Comparison of ENCODE assay signal across 9 cellular contexts in genomic region chr11:9060700-9061111, GRCh38. TPM values are rescaled to one million over a fixed set of nuclear protein-coding genes. Genes with fewer than 3 reads are reported as not detected.
A peak's percentile ranks its signal among the peaks of the same experiment; 100 is the strongest.
DNase-seq lines count a peak whose midpoint lies in the region; ATAC-seq and TF ChIP-seq lines count a peak whose summit lies in the region.
"Had no signal": no experiment of that assay in that cellular context is flagged by ENCODE, and none has a peak within 500 bp of the region (broad histone marks: within the 10 kb centered on the region; RNA-seq: fewer than 3 reads in every experiment).

No MANE protein-coding gene starts in this region.

- peak; percentile 37 for TF ChIP-seq CTCF in GM12874 (IDR thresholded peaks at IDR 0.05; ENCODE audit: insufficient read depth, low read depth, low read length)
- TF ChIP-seq CTCF in progenitor cell of endocrine pancreas (IDR thresholded peaks at IDR 0.05; ENCODE audit: unreplicated experiment): peak; percentile 23

- CTCF ChIA-PET in activated CD4-positive, alpha-beta memory T cell treated with anti-CD3 and anti-CD28 coated beads for 36 hours (lab: Charles Lee): interaction anchor here (0.7 to 3.4 kb wide), 4 partner anchors 26 to 101 kb away, joined by 3 to 11 read pairs (median 6); no protein-coding TSS in a partner anchor

- no peaks in the 10 kb centered on the region for H3K9me3 ChIP-seq in SJCRH30 (replicated peaks)

- H3K27me3 ChIP-seq in SJCRH30: no peaks in the 10 kb centered on the region

- H3K4me1 ChIP-seq in SJCRH30: 0 out of 2 replicates have a peak, but pooled peaks cover 5% of the 10 kb centered on the region

- no peaks in the 10 kb centered on the region for H3K36me3 ChIP-seq in SJCRH30

- H3K27me3 Mint-ChIP-seq in activated CD4-positive, alpha-beta memory T cell treated with anti-CD3 and anti-CD28 coated beads for 36 hours: peaks cover 35% of the 10 kb centered on the region
- H3K27me3 Mint-ChIP-seq in progenitor cell of endocrine pancreas: peaks cover 24% of the 10 kb centered on the region

- no peaks in the 10 kb centered on the region for H3K9me3 Mint-ChIP-seq in activated CD4-positive, alpha-beta memory T cell treated with anti-CD3 and anti-CD28 coated beads for 36 hours
- H3K9me3 Mint-ChIP-seq in progenitor cell of endocrine pancreas (ENCODE audit: low read depth): no peaks in the 10 kb centered on the region
- H3K9me3 Mint-ChIP-seq: natural killer cell had no signal

- no peak overlapping the region for H3K4me3 ChIP-seq in SJCRH30

- no peak overlapping the region for H3K4me3 Mint-ChIP-seq in activated CD4-positive, alpha-beta memory T cell treated with anti-CD3 and anti-CD28 coated beads for 36 hours
- H3K4me3 Mint-ChIP-seq in progenitor cell of endocrine pancreas (ENCODE audit: low read depth): no peak overlapping the region
- H3K4me3 Mint-ChIP-seq: natural killer cell had no signal

- peak; percentile 88 for DNase-seq in activated CD4-positive, alpha-beta memory T cell treated with anti-CD3 and anti-CD28 coated beads for 36 hours
- no peak for DNase-seq in progenitor cell of endocrine pancreas (ENCODE audit: low spot score, unreplicated experiment)
- no peak for DNase-seq in NCI-H2196 treated with DMSO at 0.1 percent for 48 hours (lab: John Stamatoyannopoulos, UW; ENCODE audit: unreplicated experiment)
- DNase-seq in SJCRH30: no peak
- no peak for DNase-seq in NCI-H1417 (lab: John Stamatoyannopoulos, UW)
- DNase-seq: natural killer cell had no signal

- POLR2A ChIA-PET in activated CD4-positive, alpha-beta memory T cell treated with anti-CD3 and anti-CD28 coated beads for 36 hours (lab: Charles Lee): no interaction called here

- no peaks in the 10 kb centered on the region for H3K36me3 Mint-ChIP-seq in activated CD4-positive, alpha-beta memory T cell treated with anti-CD3 and anti-CD28 coated beads for 36 hours
- H3K36me3 Mint-ChIP-seq in progenitor cell of endocrine pancreas (ENCODE audit: insufficient read depth): no peaks in the 10 kb centered on the region
- H3K36me3 Mint-ChIP-seq: natural killer cell had no signal

- H3K4me1 Mint-ChIP-seq in activated CD4-positive, alpha-beta memory T cell treated with anti-CD3 and anti-CD28 coated beads for 36 hours (ENCODE audit: low read depth): peaks cover 12% of the 10 kb centered on the region
- no peaks in the 10 kb centered on the region for H3K4me1 Mint-ChIP-seq in progenitor cell of endocrine pancreas (ENCODE audit: low read depth)
- H3K4me1 Mint-ChIP-seq: natural killer cell had no signal

- H3K27ac Mint-ChIP-seq in activated CD4-positive, alpha-beta memory T cell treated with anti-CD3 and anti-CD28 coated beads for 36 hours: no peak overlapping the region
- H3K27ac Mint-ChIP-seq in progenitor cell of endocrine pancreas: no peak overlapping the region
- H3K27ac Mint-ChIP-seq: natural killer cell had no signal

- no peak overlapping the region for H3K27ac ChIP-seq in SJCRH30

- intact Hi-C loops in activated CD4-positive, alpha-beta memory T cell treated with anti-CD3 and anti-CD28 coated beads for 36 hours (cut with micrococcal nuclease): loop anchor here (1.0 to 5.0 kb wide), 4 partner anchors 59 to 378 kb away; partner anchors contain the start of genes AKIP1, RPL27A and TRIM66

- peak; percentile 99 for ATAC-seq in GM21381 (IDR thresholded peaks at IDR 0.05; ENCODE audit: unreplicated experiment)
- peak; percentile 91 for ATAC-seq in HG03520 (IDR thresholded peaks at IDR 0.05; ENCODE audit: unreplicated experiment)

RNA-seq across cellular contexts. Expression of gene SCUBE2, which starts 30.7 kb away (rescaled TPM):
- not detected for total RNA-seq in activated CD4-positive, alpha-beta memory T cell treated with anti-CD3 and anti-CD28 coated beads for 36 hours
- 1.2 and 1.4 TPM in 2 replicates for total RNA-seq in progenitor cell of endocrine pancreas
- 0.35 and 0.40 TPM in 2 replicates for total RNA-seq in SJCRH30 (2014; rRNA removed; shearing (Covaris generic))
- total RNA-seq: natural killer cell had no signal

RNA-seq across cellular contexts. Expression of gene NRIP3, which starts 56.9 kb away (rescaled TPM):
- total RNA-seq in activated CD4-positive, alpha-beta memory T cell treated with anti-CD3 and anti-CD28 coated beads for 36 hours: 1 to 10 TPM; 2.7 to 2.9 TPM
- total RNA-seq in progenitor cell of endocrine pancreas: 0.33 and 0.65 TPM in 2 replicates
- total RNA-seq in SJCRH30 (2014; rRNA removed; shearing (Covaris generic)): 10.1 and 13.2 TPM in 2 replicates
